In the genomic region with DNA sequence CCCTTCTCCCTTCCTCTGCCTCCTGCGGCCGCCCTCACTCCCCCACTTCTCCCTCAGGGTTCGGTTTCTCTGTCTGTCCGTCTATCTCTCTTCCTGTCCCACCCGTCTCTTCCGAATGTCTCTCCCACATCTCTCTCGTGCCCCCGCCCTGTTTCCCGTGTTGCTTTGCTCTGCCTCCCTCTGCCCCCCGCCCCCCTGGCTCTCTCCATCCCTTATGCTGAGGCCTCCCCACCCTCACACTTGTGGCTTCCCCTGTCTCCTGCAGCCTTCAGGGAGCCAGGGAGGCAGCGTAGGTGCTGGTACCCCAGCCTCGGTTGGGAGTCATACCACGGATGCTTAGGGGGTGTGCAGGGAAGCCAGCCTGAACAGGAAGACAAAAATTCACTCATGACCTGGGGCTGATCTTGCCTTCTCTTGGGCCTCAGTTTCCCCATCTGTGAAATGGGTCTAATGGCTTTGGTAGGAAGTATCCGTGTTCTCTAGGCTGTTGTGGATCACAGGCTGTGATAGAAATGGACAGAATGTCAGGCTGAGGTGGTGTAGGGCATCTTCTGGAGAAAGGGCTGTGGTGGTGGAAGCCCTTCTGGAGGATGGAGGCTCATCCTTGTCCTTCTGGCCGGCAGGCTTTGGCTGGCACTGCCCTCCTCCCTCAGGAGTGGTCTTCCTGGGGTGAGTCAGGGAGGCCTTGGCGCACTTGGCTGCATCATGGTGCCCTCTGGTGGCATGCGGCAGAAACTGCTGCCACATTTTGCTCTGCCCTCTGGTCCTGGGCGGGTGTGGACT, we compare ENCODE assay signal across 8 cellular contexts. TPM values are rescaled to one million over a fixed set of nuclear protein-coding genes. Genes with fewer than 3 reads are reported as not detected.
DNase-seq lines count a peak whose midpoint lies in the region; ATAC-seq and TF ChIP-seq lines count a peak whose summit lies in the region.

No MANE protein-coding gene starts in this region.

- H3K9me2 ChIP-seq in PC-3 (replicated peaks; ENCODE audit: low read length) = no peaks in the 10 kb centered on the region

- DNase-seq in COR-L47 (lab: John Stamatoyannopoulos, UW) (peak; percentile 53), HUDEP-2 (lab: John Stamatoyannopoulos, UW; ENCODE audit: unreplicated experiment in 76 of 76) (peak in 44 of 76 experiments; percentile 2 to 68 (median 25)), PC-3 (peak; percentile 78), fibroblast of pulmonary artery (ENCODE audit: low read depth) (peak; percentile 79), superior temporal gyrus (ENCODE audit: extremely low spot score) (peak; percentile 78)
- DNase-seq in activated T-cell treated with anti-CD3 and anti-CD28 coated beads, Interleukin-2, amount 50 U/mL, for 72 hours = peak; percentile 64 to 68

- H3K27me3 ChIP-seq in PC-3 (ENCODE audit: low read length) (no peaks in the 10 kb centered on the region), neutrophil (peaks cover 7% of the 10 kb centered on the region)

- H3K4me3 ChIP-seq in PC-3 (ENCODE audit: low read length) = no peak overlapping the region
- H3K4me3 ChIP-seq in fibroblast of pulmonary artery (replicated peaks; ENCODE audit: low read depth, low read length) = no peak overlapping the region
- H3K4me3 ChIP-seq in neutrophil (ENCODE audit: low read depth in 1 of 2, low read length in 1 of 2) = no peak overlapping the region

- H3K27ac ChIP-seq in PC-3 (ENCODE audit: low read length) (no peak overlapping the region), neutrophil (no peak overlapping the region)

- no peak overlapping the region for H3K4me3 Mint-ChIP-seq in activated T-cell treated with anti-CD3 and anti-CD28 coated beads, Interleukin-2, amount 50 U/mL, for 72 hours

- no peak overlapping the region for H3K27ac Mint-ChIP-seq in activated T-cell treated with anti-CD3 and anti-CD28 coated beads, Interleukin-2, amount 50 U/mL, for 72 hours

- H3K27me3 Mint-ChIP-seq in activated T-cell treated with anti-CD3 and anti-CD28 coated beads, Interleukin-2, amount 50 U/mL, for 72 hours (ENCODE audit: low read depth) = no peaks in the 10 kb centered on the region

- TF ChIP-seq CTCF in PC-3 (conservative IDR thresholded peaks at IDR 0.05; ENCODE audit: low read depth, low read length) (peak; percentile 95), fibroblast of pulmonary artery (IDR thresholded peaks at IDR 0.05; ENCODE audit: low read length, missing control alignments) (peak; percentile 92), neutrophil (IDR thresholded peaks at IDR 0.05) (peak; percentile 63)

- H3F3A ChIP-seq in PC-3 (ENCODE audit: low read length, unreplicated experiment) = no peaks in the 10 kb centered on the region

- ATAC-seq in PC-3 (peak; percentile 56), HG02623 (IDR thresholded peaks at IDR 0.05; ENCODE audit: unreplicated experiment) (no peak)
- ATAC-seq in activated T-cell treated with anti-CD3 and anti-CD28 coated beads, Interleukin-2, amount 50 U/mL, for 72 hours (replicated peaks in 1 of 2) = peak; percentile 45 to 70

- H3K36me3 ChIP-seq in PC-3 (ENCODE audit: low read depth, low read length) (no peaks in the 10 kb centered on the region), neutrophil (no peaks in the 10 kb centered on the region)

- no peaks in the 10 kb centered on the region for H4K20me1 ChIP-seq in PC-3 (ENCODE audit: low read length)

- no peaks in the 10 kb centered on the region for H3K36me3 Mint-ChIP-seq in activated T-cell treated with anti-CD3 and anti-CD28 coated beads, Interleukin-2, amount 50 U/mL, for 72 hours (ENCODE audit: insufficient read depth in 2 of 2)

- no peaks in the 10 kb centered on the region for H3K4me1 Mint-ChIP-seq in activated T-cell treated with anti-CD3 and anti-CD28 coated beads, Interleukin-2, amount 50 U/mL, for 72 hours (ENCODE audit: low read depth)

- H3K9me3 ChIP-seq in PC-3 (ENCODE audit: low read length) = no peaks in the 10 kb centered on the region
- H3K9me3 ChIP-seq in neutrophil = no peaks in the 10 kb centered on the region

- H2AFZ ChIP-seq in PC-3 (ENCODE audit: low read length) = no peak overlapping the region

- no peaks in the 10 kb centered on the region for H3K79me2 ChIP-seq in PC-3 (ENCODE audit: low read length)

- POLR2A ChIA-PET in PC-3 (lab: Charles Lee; ENCODE audit: unreplicated experiment) = no interaction called here

- H3K9me3 Mint-ChIP-seq in activated T-cell treated with anti-CD3 and anti-CD28 coated beads, Interleukin-2, amount 50 U/mL, for 72 hours = no peaks in the 10 kb centered on the region

- no peak overlapping the region for H3K9ac ChIP-seq in PC-3 (ENCODE audit: low read length)

- intact Hi-C loops in PC-3 (cut with micrococcal nuclease) = loop anchor here (1.0 to 5.0 kb wide), 4 partner anchors 34 to 148 kb away; no protein-coding TSS in a partner anchor

- H3K4me1 ChIP-seq in PC-3 (ENCODE audit: insufficient read depth, low read length) = peaks cover 15% of the 10 kb centered on the region
- no peaks in the 10 kb centered on the region for H3K4me1 ChIP-seq in neutrophil (ENCODE audit: control insufficient read depth in 1 of 2, insufficient read depth in 1 of 2, low read depth in 1 of 2, low read length in 1 of 2)

- BruUV-seq in PC-3 (replicated peaks; lab: Mats Ljungman, UMichigan) = no TSS peak

- H3K4me2 ChIP-seq in PC-3 (ENCODE audit: low read length) = no peak overlapping the region

- CTCF ChIA-PET in PC-3 (lab: Charles Lee) = no interaction called here

RNA-seq across cellular contexts. Expression of a gene that starts 55.5 kb away (rescaled TPM):
- 1.2 and 5.4 TPM in 2 replicates for total RNA-seq in PC-3 (2014; rRNA removed)
- total RNA-seq in activated T-cell treated with anti-CD3 and anti-CD28 coated beads, Interleukin-2, amount 50 U/mL, for 72 hours = under 1 TPM; 0.19 to 0.21 TPM

Comparison
In these comparisons a context has a peak if more than half of its experiments do, and no peak if none do; other contexts are left out.
1. DNase-seq: peak in every context shown above with its lines; median percentile 79 in fibroblast of pulmonary artery; 78 in PC-3; 78 in superior temporal gyrus; 66 in activated T-cell treated with anti-CD3 and anti-CD28 coated beads, Interleukin-2, amount 50 U/mL, for 72 hours; 53 in COR-L47; 25 in HUDEP-2.